Comparison of ENCODE assay signal across 10 cellular contexts in genomic region chr13:42056146-42056545, GRCh38.
"Had no signal": no experiment of that assay in that cellular context is flagged by ENCODE, and none has a peak within 500 bp of the region (broad histone marks: within the 10 kb centered on the region; RNA-seq: fewer than 3 reads in every experiment).

No MANE protein-coding gene starts in this region.

- ATAC-seq: gastroesophageal sphincter; stimulated activated naive CD8-positive, alpha-beta T cell treated with anti-CD3 and anti-CD28 coated beads, Interleukin-15, amount 100 ng/mL, for 72 hours had no signal

- DNase-seq: activated CD4-positive, alpha-beta T cell treated with anti-CD3 and anti-CD28 coated beads, Interleukin-2, amount 50 U/mL, for 1 hour; activated gamma-delta T cell treated with Interleukin-2 at 50 U/mL for 16 hours; activated T-cell treated with anti-CD3 and anti-CD28 coated beads, Interleukin-2, amount 50 U/mL, for 72 hours; colonic mucosa; effector CD4-positive, alpha-beta T cell; left ventricle myocardium superior; mesenchymal stem cell; stimulated activated CD4-positive, alpha-beta T cell treated with anti-CD3 and anti-CD28 coated beads, Interleukin-2, amount 100 ng/mL, for 48 hours; stimulated activated naive CD8-positive, alpha-beta T cell treated with anti-CD3 and anti-CD28 coated beads, Interleukin-15, amount 100 ng/mL, for 72 hours had no signal
